ENCODE assay signal across 7 cellular contexts in the genomic region with DNA sequence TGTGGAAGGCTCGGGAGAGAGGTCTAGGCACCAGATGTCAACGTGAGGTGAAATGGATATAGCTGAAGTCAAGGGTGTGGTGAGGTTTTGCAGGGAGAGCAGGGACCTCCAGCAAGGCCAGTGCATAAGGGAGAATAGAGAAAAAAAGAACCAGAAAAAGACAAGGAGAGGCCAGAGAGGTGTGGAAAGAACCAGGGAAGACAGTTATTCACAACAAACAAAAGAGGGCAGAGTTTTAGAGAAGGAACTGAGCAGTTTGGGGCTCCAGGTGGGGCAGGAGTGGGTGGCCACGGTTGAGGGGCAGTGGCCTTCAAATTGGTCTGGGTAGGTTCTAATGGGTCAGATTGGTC. TPM values are rescaled to one million over a fixed set of nuclear protein-coding genes. Genes with fewer than 3 reads are reported as not detected.
DNase-seq lines count a peak whose midpoint lies in the region; ATAC-seq and TF ChIP-seq lines count a peak whose summit lies in the region.

No MANE protein-coding gene starts in this region.

- peak overlapping the region; percentile 87 for H3K4me3 Mint-ChIP-seq in activated CD4-positive, alpha-beta memory T cell treated with anti-CD3 and anti-CD28 coated beads, Interleukin-2, amount 10 ng/mL, durations not matched to agents 7 days and 5 days

- POLR2A ChIA-PET in activated CD4-positive, alpha-beta memory T cell treated with anti-CD3 and anti-CD28 coated beads, Interleukin-2, amount 10 ng/mL, durations not matched to agents 7 days and 5 days (lab: Charles Lee) = interaction anchor here (1.0 to 5.2 kb wide), 17 partner anchors 9 to 221 kb away, joined by 3 to 57 read pairs (median 15); a partner anchor contains a TSS

- peak overlapping the region; percentile 66 for H3K4me3 ChIP-seq in HUES6 (ENCODE audit: low read depth, low read length)
- H3K4me3 ChIP-seq in iPS-11a (ENCODE audit: low read depth, low read length) = peak overlapping the region; percentile 66
- peak overlapping the region; percentile 78 to 86 (median 84) for H3K4me3 ChIP-seq in stomach

- H3K9me3 ChIP-seq in HUES6 (ENCODE audit: control insufficient read depth, insufficient read depth, low read depth, low read length) (no peaks in the 10 kb centered on the region), stomach (no peaks in the 10 kb centered on the region)

- peaks cover 27% of the 10 kb centered on the region for H3K4me1 Mint-ChIP-seq in activated CD4-positive, alpha-beta memory T cell treated with anti-CD3 and anti-CD28 coated beads, Interleukin-2, amount 10 ng/mL, durations not matched to agents 7 days and 5 days

- H3K36me3 ChIP-seq in HUES6 (ENCODE audit: control insufficient read depth, insufficient read depth, low read length) = no peaks in the 10 kb centered on the region
- H3K36me3 ChIP-seq in stomach = no peaks in the 10 kb centered on the region

- DNase-seq in activated CD4-positive, alpha-beta memory T cell treated with anti-CD3 and anti-CD28 coated beads, Interleukin-2, amount 10 ng/mL, durations not matched to agents 7 days and 5 days = no peak
- DNase-seq in stomach (no peak), SIG-M5 treated with dmso at 0.1 percent for 504 hours (lab: John Stamatoyannopoulos, UW; ENCODE audit: unreplicated experiment) (no peak)

- ATAC-seq in HG02678 (IDR thresholded peaks at IDR 0.05; ENCODE audit: unreplicated experiment) (no peak), HG03571 (IDR thresholded peaks at IDR 0.05; ENCODE audit: unreplicated experiment) (no peak)

- no peak for TF ChIP-seq CTCF in stomach (IDR thresholded peaks at IDR 0.05)

- no peak for TF ChIP-seq EP300 in stomach (IDR thresholded peaks at IDR 0.05)

- peaks cover 51% of the 10 kb centered on the region for H3K4me1 ChIP-seq in HUES6 (ENCODE audit: control insufficient read depth, insufficient read depth, low read length)
- peaks cover 19 to 55% (median 41%) of the 10 kb centered on the region in 4 donors for H3K4me1 ChIP-seq in stomach

- 26 to 32% (median 27%) methylated on average over 3 of the region's 3 CpGs for WGBS in stomach, 5 donors

- H3K27ac Mint-ChIP-seq in activated CD4-positive, alpha-beta memory T cell treated with anti-CD3 and anti-CD28 coated beads, Interleukin-2, amount 10 ng/mL, durations not matched to agents 7 days and 5 days = peak overlapping the region; percentile 95

- H3K27me3 Mint-ChIP-seq in activated CD4-positive, alpha-beta memory T cell treated with anti-CD3 and anti-CD28 coated beads, Interleukin-2, amount 10 ng/mL, durations not matched to agents 7 days and 5 days = peaks cover 11% of the 10 kb centered on the region

- H3K27ac ChIP-seq in HUES6 (ENCODE audit: low read depth, low read length) (peak overlapping the region; percentile 99; the same call in 1 of the 2 replicates), stomach (peak overlapping the region; percentile 92 to 100 (median 98))

- H3K27me3 ChIP-seq in HUES6 (ENCODE audit: control insufficient read depth, insufficient read depth, low read length) (no peaks in the 10 kb centered on the region), stomach (no peaks in the 10 kb centered on the region)

- CTCF ChIA-PET in activated CD4-positive, alpha-beta memory T cell treated with anti-CD3 and anti-CD28 coated beads, Interleukin-2, amount 10 ng/mL, durations not matched to agents 7 days and 5 days (lab: Charles Lee) = interaction anchor here (0.5 to 4.7 kb wide), 8 partner anchors 10 to 243 kb away, joined by 3 to 66 read pairs (median 4); no protein-coding TSS in a partner anchor

- intact Hi-C loops in stomach (cut with DNase I; ENCODE audit: low total_unique reads) = loop anchor here (5.0 kb wide), 1 partner anchor 36 kb away; no protein-coding TSS in a partner anchor

- peak overlapping the region; percentile 95 for H3K9ac ChIP-seq in HUES6 (ENCODE audit: low read length)

- H3K36me3 Mint-ChIP-seq in activated CD4-positive, alpha-beta memory T cell treated with anti-CD3 and anti-CD28 coated beads, Interleukin-2, amount 10 ng/mL, durations not matched to agents 7 days and 5 days (ENCODE audit: low read depth) = no peaks in the 10 kb centered on the region

- no peak for TF ChIP-seq POLR2A in stomach (IDR thresholded peaks at IDR 0.05)

- H3K9me3 Mint-ChIP-seq in activated CD4-positive, alpha-beta memory T cell treated with anti-CD3 and anti-CD28 coated beads, Interleukin-2, amount 10 ng/mL, durations not matched to agents 7 days and 5 days = no peaks in the 10 kb centered on the region

RNA-seq across cellular contexts. Expression of a gene that starts 11.6 kb away (rescaled TPM):
- 10 to 100 TPM; 37.7 to 38.4 TPM for total RNA-seq in activated CD4-positive, alpha-beta memory T cell treated with anti-CD3 and anti-CD28 coated beads, Interleukin-2, amount 10 ng/mL, durations not matched to agents 7 days and 5 days
- 10 to 100 TPM in 1 of 5 donors, 1 to 10 TPM in 2, under 1 TPM in 1, not detected in 1; 0.87 to 35.5 (median 5.5) TPM for total RNA-seq in stomach
- polyA plus RNA-seq in stomach = 10 to 100 TPM; 28.3 to 43.1 (median 41.9) TPM

RNA-seq across cellular contexts. Expression of a gene that starts 16.7 kb away (rescaled TPM):
- total RNA-seq in activated CD4-positive, alpha-beta memory T cell treated with anti-CD3 and anti-CD28 coated beads, Interleukin-2, amount 10 ng/mL, durations not matched to agents 7 days and 5 days = 10 to 100 TPM; 19.8 to 20.1 TPM
- total RNA-seq in stomach = 100 to 1,000 TPM in 4 of 5 donors, 10 to 100 TPM in 1; 79.1 to 208 (median 160) TPM
- 100 to 1,000 TPM in 2 of 3 donors, 10 to 100 TPM in 1; 93.1 to 281 (median 144) TPM for polyA plus RNA-seq in stomach
